ENCODE assay signal across 31 cellular contexts in the genomic region with DNA sequence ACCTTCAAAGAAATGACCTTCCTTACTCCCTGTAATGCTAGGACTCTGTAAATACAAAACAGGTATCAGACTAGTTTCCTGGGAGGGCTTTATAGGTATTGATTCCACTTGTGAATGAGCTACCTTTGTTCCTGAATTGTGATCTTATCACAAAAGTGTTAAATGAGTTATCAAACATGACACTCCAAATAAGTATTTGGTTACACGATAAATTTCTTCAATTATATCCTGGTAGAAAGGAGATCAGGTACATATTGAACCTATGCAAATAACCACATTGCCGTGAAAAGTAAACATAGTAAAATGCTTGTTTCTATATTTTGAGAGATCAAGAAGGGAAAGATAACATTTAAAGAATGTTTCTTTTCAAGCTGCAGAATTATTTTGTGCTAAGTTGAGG.
"Had no signal": no experiment of that assay in that cellular context is flagged by ENCODE, and none has a peak within 500 bp of the region (broad histone marks: within the 10 kb centered on the region; RNA-seq: fewer than 3 reads in every experiment).

No MANE protein-coding gene starts in this region.

- H3K27ac ChIP-seq: adrenal gland, body of pancreas, breast epithelium, SJCRH30, SK-N-MC, WERI-Rb-1 had no signal

- H3K4me1 Mint-ChIP-seq: activated CD4-positive, alpha-beta memory T cell treated with anti-CD3 and anti-CD28 coated beads, Interleukin-2, amount 10 ng/mL, durations not matched to agents 7 days and 5 days had no signal

- ATAC-seq: activated naive CD4-positive, alpha-beta T cell treated with anti-CD3 and anti-CD28 coated beads, Interleukin-2, amount 50 U/mL, for 72 hours; activated T-cell treated with anti-CD3 and anti-CD28 coated beads, Interleukin-2, amount 50 U/mL, for 72 hours; body of pancreas; Panc1 had no signal

- H3K4me3 Mint-ChIP-seq: activated CD4-positive, alpha-beta memory T cell treated with anti-CD3 and anti-CD28 coated beads, Interleukin-2, amount 10 ng/mL, durations not matched to agents 7 days and 5 days; activated naive CD4-positive, alpha-beta T cell treated with anti-CD3 and anti-CD28 coated beads for 36 hours; activated T-cell treated with anti-CD3 and anti-CD28 coated beads, Interleukin-2, amount 50 U/mL, for 72 hours had no signal

- H3K27me3 Mint-ChIP-seq: activated CD4-positive, alpha-beta memory T cell treated with anti-CD3 and anti-CD28 coated beads, Interleukin-2, amount 10 ng/mL, durations not matched to agents 7 days and 5 days had no signal

- H3K27ac Mint-ChIP-seq: activated CD4-positive, alpha-beta memory T cell treated with anti-CD3 and anti-CD28 coated beads, Interleukin-2, amount 10 ng/mL, durations not matched to agents 7 days and 5 days; activated naive CD4-positive, alpha-beta T cell treated with anti-CD3 and anti-CD28 coated beads for 36 hours; activated naive CD4-positive, alpha-beta T cell treated with anti-CD3 and anti-CD28 coated beads, Interleukin-2, amount 50 U/mL, for 72 hours; activated T-cell treated with anti-CD3 and anti-CD28 coated beads, Interleukin-2, amount 50 U/mL, for 72 hours had no signal

- DNase-seq: activated CD4-positive, alpha-beta memory T cell treated with anti-CD3 and anti-CD28 coated beads, Interleukin-2, amount 10 ng/mL, durations not matched to agents 7 days and 5 days; activated CD4-positive, alpha-beta T cell treated with anti-CD3 and anti-CD28 coated beads for 1 hour; activated CD4-positive, alpha-beta T cell treated with anti-CD3 and anti-CD28 coated beads for 48 hours; activated CD4-positive, CD25-positive, alpha-beta regulatory T cell; activated CD8-positive, alpha-beta memory T cell treated with anti-CD3 and anti-CD28 coated beads for 24 hours; activated gamma-delta T cell treated with Interleukin-2 at 50 U/mL for 16 hours; activated naive CD4-positive, alpha-beta T cell treated with anti-CD3 and anti-CD28 coated beads for 36 hours; activated T-cell treated with anti-CD3 and anti-CD28 coated beads, Interleukin-2, amount 50 U/mL, for 1 hour; activated T-cell treated with anti-CD3 and anti-CD28 coated beads, Interleukin-2, amount 50 U/mL, for 72 hours; adrenal gland; body of pancreas; Karpas-422; KBM-7; MG63; NCI-H1048; NCI-H1105 treated with DMSO at 0.1 percent for 48 hours; NCI-H1436; NCI-H1694 treated with DMSO at 0.1 percent for 48 hours; NCI-H2029 treated with DMSO at 0.1 percent for 48 hours; NCI-H2171 treated with DMSO at 0.1 percent for 48 hours; NCI-H2227 treated with DMSO at 0.1 percent for 48 hours; NCI-H446; NCI-H510A treated with DMSO at 0.1 percent for 48 hours; SHP77; SJCRH30; T1000; WERI-Rb-1 had no signal
